In the genomic region with DNA sequence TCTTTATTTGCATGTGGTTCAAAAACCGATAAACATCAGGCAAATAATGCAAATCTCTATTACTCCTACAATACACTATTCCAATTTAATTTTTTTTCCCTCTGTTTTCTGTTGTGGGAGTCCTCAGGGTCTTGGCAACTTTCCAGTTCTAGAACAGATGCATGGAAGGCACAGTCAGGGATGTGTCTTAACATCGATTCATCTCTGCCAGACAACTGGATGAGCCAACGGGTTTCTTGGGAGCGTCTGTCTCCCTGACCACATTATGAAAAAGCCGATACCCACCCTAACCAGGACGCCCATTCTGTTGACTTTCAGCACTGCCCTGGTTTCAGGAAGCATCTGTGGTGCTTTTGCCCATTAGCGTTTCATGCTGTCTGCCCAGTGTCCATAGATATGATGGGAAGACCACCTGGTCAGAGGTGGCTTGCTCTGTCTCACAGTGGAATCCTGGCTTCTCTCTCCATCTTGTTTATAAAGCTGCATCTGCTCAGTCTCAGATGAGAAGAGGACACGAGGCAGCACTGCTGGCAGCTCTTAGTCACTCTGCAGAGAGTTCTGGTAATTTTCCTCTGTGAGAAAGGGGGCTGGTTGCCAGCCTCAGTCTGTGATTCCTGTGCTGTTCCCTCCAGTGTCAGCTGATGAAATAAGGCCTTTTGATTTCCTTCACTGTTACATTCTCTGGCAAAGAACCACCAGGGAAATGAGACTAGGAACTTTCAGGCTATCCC, we compare ENCODE assay signal across 10 cellular contexts. TPM values are rescaled to one million over a fixed set of nuclear protein-coding genes. Genes with fewer than 3 reads are reported as not detected.
DNase-seq lines count a peak whose midpoint lies in the region; ATAC-seq and TF ChIP-seq lines count a peak whose summit lies in the region.
"Had no signal": no experiment of that assay in that cellular context is flagged by ENCODE, and none has a peak within 500 bp of the region (broad histone marks: within the 10 kb centered on the region; RNA-seq: fewer than 3 reads in every experiment).

No MANE protein-coding gene starts in this region.

- ATAC-seq in omental fat pad (ENCODE audit: low FRiP score) (peak; percentile 98), HG03378 (IDR thresholded peaks at IDR 0.05; ENCODE audit: unreplicated experiment) (no peak), GM21723 (IDR thresholded peaks at IDR 0.05; ENCODE audit: unreplicated experiment) (no peak)

- TF ChIP-seq CTCF in AG09309 (IDR thresholded peaks at IDR 0.05; ENCODE audit: control insufficient read depth, insufficient read depth, low read depth, low read length, missing control alignments) = no peak
- TF ChIP-seq CTCF in fibroblast of villous mesenchyme (IDR thresholded peaks at IDR 0.05; ENCODE audit: insufficient read depth, low read depth, low read length) = no peak
- TF ChIP-seq CTCF in omental fat pad (IDR thresholded peaks at IDR 0.05) = no peak

- in situ Hi-C loops in SK-MEL-5 (cut with HindIII; ENCODE audit: low pct_unique_long_range_greater_than_20kb, low sequenced_read_pairs) = no loop called here

- H3K4me3 ChIP-seq in AG09309 (ENCODE audit: control insufficient read depth, low read depth, low read length) (peak overlapping the region; percentile 11; the same call in 1 of the 2 replicates), fibroblast of villous mesenchyme (ENCODE audit: low read depth, low read length) (no peak overlapping the region)

- DNase-seq in AG09309 (ENCODE audit: low read depth) = peak; percentile 96
- peak; percentile 55 for DNase-seq in SK-MEL-5 (ENCODE audit: low read depth, low spot score)
- DNase-seq in fibroblast of villous mesenchyme (ENCODE audit: low read depth) = peak; percentile 98
- DNase-seq in omental fat pad (ENCODE audit: low spot score) = peak; percentile 35
- DNase-seq in activated effector memory CD4-positive, alpha-beta T cell treated with anti-CD3 and anti-CD28 coated beads, Interleukin-2, amount 50 U/mL, for 16 hours = no peak
- no peak for DNase-seq in HuH-7.5 (ENCODE audit: low spot score)
- DNase-seq: DND-41, retina had no signal

RNA-seq across cellular contexts. Expression of a gene that starts 57.9 kb away (rescaled TPM):
- 12.1 and 13.7 TPM in 2 replicates for total RNA-seq in SK-MEL-5 (2014; rRNA removed; shearing (Covaris generic))
- polyA plus RNA-seq in SK-MEL-5 (2015; cell fraction: cytosol; rRNA removed) = 5.3 and 6.2 TPM in 2 replicates
- 1.2 and 2.1 TPM in 2 replicates for polyA plus RNA-seq in SK-MEL-5 (2015; cell fraction: nucleus; rRNA removed)
- total RNA-seq in fibroblast of villous mesenchyme = 13.4 and 18.4 TPM in 2 replicates
- 10 to 100 TPM in 2 of 4 donors, 1 to 10 TPM in 2; 1.9 to 16.6 (median 10.3) TPM for total RNA-seq in omental fat pad

Comparison
In these comparisons a context has a peak if more than half of its experiments do, and no peak if none do; other contexts are left out.
1. DNase-seq: peak in AG09309 (single experiment), SK-MEL-5 (single experiment), fibroblast of villous mesenchyme (single experiment) and omental fat pad (single experiment); none in activated effector memory CD4-positive, alpha-beta T cell treated with anti-CD3 and anti-CD28 coated beads, Interleukin-2, amount 50 U/mL, for 16 hours (single experiment) and HuH-7.5 (single experiment).